6 cellular contexts compared by ENCODE assay signal in genomic region chr2:15929008-15929407, GRCh38. TPM values are rescaled to one million over a fixed set of nuclear protein-coding genes. Genes with fewer than 3 reads are reported as not detected.
"Had no signal": no experiment of that assay in that cellular context is flagged by ENCODE, and none has a peak within 500 bp of the region (broad histone marks: within the 10 kb centered on the region; RNA-seq: fewer than 3 reads in every experiment).

No MANE protein-coding gene starts in this region.

RNA-seq across cellular contexts. Expression of gene MYCN, which starts 11.3 kb away (rescaled TPM):
- total RNA-seq: HepG2, HT-29, HT1080, IMR-90, K562 had no signal
- polyA plus RNA-seq: HepG2, IgD-negative memory B cell, IMR-90, K562 had no signal
